Comparison of ENCODE assay signal across 23 cellular contexts in the genomic region with DNA sequence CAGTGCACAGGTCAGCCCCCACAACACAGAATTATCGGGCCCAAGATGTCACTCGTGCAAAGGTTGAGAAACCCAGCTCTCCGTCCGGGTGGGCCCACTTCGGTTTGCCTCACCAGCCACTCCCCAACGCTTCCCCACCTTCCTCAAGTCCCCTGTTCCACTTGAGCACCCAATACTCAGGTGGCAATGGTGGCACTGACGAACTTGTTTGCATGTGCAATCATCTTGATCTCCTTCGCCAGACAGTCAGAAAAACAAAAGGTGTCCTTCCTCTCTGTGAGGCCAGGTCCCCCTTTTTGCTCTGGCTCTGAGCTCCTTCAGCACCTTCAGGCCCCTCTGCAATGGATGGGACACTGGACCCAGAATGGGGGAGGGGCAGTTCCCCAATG. TPM values are rescaled to one million over a fixed set of nuclear protein-coding genes. Genes with fewer than 3 reads are reported as not detected.
DNase-seq lines count a peak whose midpoint lies in the region; ATAC-seq and TF ChIP-seq lines count a peak whose summit lies in the region.
"Had no signal": no experiment of that assay in that cellular context is flagged by ENCODE, and none has a peak within 500 bp of the region (broad histone marks: within the 10 kb centered on the region; RNA-seq: fewer than 3 reads in every experiment).

No MANE protein-coding gene starts in this region.

- H3K27me3 ChIP-seq in BLaER1: no peaks in the 10 kb centered on the region
- no peaks in the 10 kb centered on the region for H3K27me3 ChIP-seq in hepatocyte
- H3K27me3 ChIP-seq: colonic mucosa, SJCRH30 had no signal

- H3K79me2 ChIP-seq in hepatocyte: peaks cover 82% of the 10 kb centered on the region

- intact Hi-C loops in activated B cell treated with CpG ODN at 0.5 μM for 24 hours (cut with micrococcal nuclease): loop anchor here (1.0 to 5.0 kb wide), 2 partner anchors 51 to 54 kb away; a partner anchor contains a TSS

- H3K4me1 ChIP-seq in BLaER1 (peaks cover 86% of the 10 kb centered on the region), hepatocyte (ENCODE audit: insufficient read depth) (peaks cover 4% of the 10 kb centered on the region)

- 97% methylated on average over 8 of the region's 8 CpGs for WGBS in hepatocyte (ENCODE audit: low lambda C conversion rate, missing lambda C conversion rate)

- H3K4me3 ChIP-seq in BLaER1 (no peak overlapping the region), GM12875 (ENCODE audit: low read depth, low read length) (peak overlapping the region; percentile 16), hepatocyte (no peak overlapping the region)
- H3K4me3 ChIP-seq: colonic mucosa, prostate gland had no signal

- H3K4me3 Mint-ChIP-seq in activated B cell treated with CpG ODN at 0.5 μM for 24 hours (peak overlapping the region; percentile 90), naive B cell (peak overlapping the region; percentile 82 to 99 (median 94))

- H3K27me3 Mint-ChIP-seq in activated B cell treated with CpG ODN at 0.5 μM for 24 hours (no peaks in the 10 kb centered on the region), naive B cell (no peaks in the 10 kb centered on the region)

- H3K27ac ChIP-seq in BLaER1: no peak overlapping the region
- H3K27ac ChIP-seq in hepatocyte: no peak overlapping the region
- H3K27ac ChIP-seq: colonic mucosa, epithelial cell of prostate, prostate gland had no signal

- H2AFZ ChIP-seq in hepatocyte: no peak overlapping the region

- peak overlapping the region; percentile 95 for H3K27ac Mint-ChIP-seq in activated B cell treated with CpG ODN at 0.5 μM for 24 hours
- H3K27ac Mint-ChIP-seq in naive B cell: peak overlapping the region; percentile 95 to 98 (median 98)

- H3K4me1 Mint-ChIP-seq in activated B cell treated with CpG ODN at 0.5 μM for 24 hours (peaks cover 85% of the 10 kb centered on the region), naive B cell (peaks cover 57 to 84% (median 67%) of the 10 kb centered on the region in 3 donors)

- no peak overlapping the region for H3K9ac ChIP-seq in BLaER1

- DNase-seq in activated B cell treated with CpG ODN at 0.5 μM for 24 hours (no peak), naive B cell (peak; percentile 76), hepatocyte (ENCODE audit: low spot score) (no peak)
- DNase-seq: activated CD4-positive, alpha-beta T cell treated with anti-CD3 and anti-CD28 coated beads for 4 hours; activated CD8-positive, alpha-beta memory T cell treated with anti-CD3 and anti-CD28 coated beads, Interleukin-2, amount 50 U/mL, for 4 hours; activated naive CD4-positive, alpha-beta T cell treated with Interleukin-2 at 50 U/mL for 16 hours; colonic mucosa; DND-41; left ventricle myocardium superior; NCI-H2081 treated with DMSO at 0.1 percent for 48 hours; NCI-H524; OCI-M1; stimulated activated CD4-positive, alpha-beta T cell treated with anti-CD3 and anti-CD28 coated beads, Interleukin-12 subunit alpha, Interleukin-12 subunit beta, amount 100 ng/mL, for 4 hours; stimulated activated naive CD4-positive, alpha-beta T cell; T1000 had no signal

- peaks cover 47% of the 10 kb centered on the region for H3K36me3 ChIP-seq in BLaER1
- H3K36me3 ChIP-seq in hepatocyte (replicated peaks; ENCODE audit: insufficient read depth, low read depth): no peaks in the 10 kb centered on the region
- H3K36me3 ChIP-seq: colonic mucosa, prostate gland had no signal

- H3K9me2 ChIP-seq in hepatocyte (replicated peaks; ENCODE audit: insufficient read depth): no peaks in the 10 kb centered on the region

- peaks cover 81% of the 10 kb centered on the region for H4K20me1 ChIP-seq in BLaER1
- peaks cover 64% of the 10 kb centered on the region for H4K20me1 ChIP-seq in hepatocyte (ENCODE audit: insufficient read depth, poor library complexity, severe bottlenecking)

- CTCF ChIA-PET in activated B cell treated with CpG ODN at 0.5 μM for 24 hours (lab: Charles Lee): interaction anchor here (1.1 to 3.5 kb wide), 4 partner anchors 9 to 71 kb away, joined by 3 to 13 read pairs (median 8); a partner anchor contains a TSS

- H3K36me3 Mint-ChIP-seq in activated B cell treated with CpG ODN at 0.5 μM for 24 hours (ENCODE audit: low read depth) (peaks cover 37% of the 10 kb centered on the region), naive B cell (peaks cover 15 to 18% of the 10 kb centered on the region in 2 donors)

- POLR2A ChIA-PET in activated B cell treated with CpG ODN at 0.5 μM for 24 hours (lab: Charles Lee): interaction anchor here (0.8 to 8.1 kb wide), 6 partner anchors 9 to 90 kb away, joined by 3 to 209 read pairs (median 10); a partner anchor contains a TSS

- ATAC-seq in activated B cell treated with CpG ODN at 0.5 μM for 24 hours (ENCODE audit: low read depth) (peak; percentile 16), naive B cell (ENCODE audit: low read depth in 2 of 2) (peak; percentile 58 to 62), HG02678 (IDR thresholded peaks at IDR 0.05; ENCODE audit: unreplicated experiment) (no peak), GM19035 (IDR thresholded peaks at IDR 0.05; ENCODE audit: unreplicated experiment) (no peak), GM21619 (IDR thresholded peaks at IDR 0.05; ENCODE audit: unreplicated experiment) (no peak)
- ATAC-seq: left ventricle myocardium superior had no signal

- H3K9me3 ChIP-seq in BLaER1: no peaks in the 10 kb centered on the region
- H3K9me3 ChIP-seq in hepatocyte (ENCODE audit: low read depth): no peaks in the 10 kb centered on the region
- H3K9me3 ChIP-seq: colonic mucosa, prostate gland, SJCRH30 had no signal

- H3K4me2 ChIP-seq in BLaER1: peak overlapping the region; percentile 95
- H3K4me2 ChIP-seq in hepatocyte: no peak overlapping the region

- TF ChIP-seq CTCF in GM12875 (IDR thresholded peaks at IDR 0.05; ENCODE audit: borderline replicate concordance, insufficient read depth, low read depth, low read length) (no peak), activated B cell treated with CpG ODN at 0.5 μM for 24 hours (IDR thresholded peaks at IDR 0.05) (no peak), hepatocyte (IDR thresholded peaks at IDR 0.05; ENCODE audit: poor library complexity) (no peak)

- no peaks in the 10 kb centered on the region for H3K9me3 Mint-ChIP-seq in activated B cell treated with CpG ODN at 0.5 μM for 24 hours
- H3K9me3 Mint-ChIP-seq in naive B cell: no peaks in the 10 kb centered on the region

RNA-seq across cellular contexts. Expression of a gene that starts 3.7 kb away (rescaled TPM):
- total RNA-seq in activated B cell treated with CpG ODN at 0.5 μM for 24 hours (264 and 281 TPM in 2 replicates), hepatocyte (42.4 and 56.4 TPM in 2 replicates)
- polyA plus RNA-seq in naive B cell (ENCODE audit: low read depth in 6 of 6) (100 to 1,000 TPM; 154 to 303 (median 222) TPM), hepatocyte (73.1 and 76.6 TPM in 2 replicates)

RNA-seq across cellular contexts. Expression of a gene that starts 50.5 kb away (rescaled TPM):
- total RNA-seq in activated B cell treated with CpG ODN at 0.5 μM for 24 hours (24.9 and 27.5 TPM in 2 replicates), hepatocyte (19.0 and 26.5 TPM in 2 replicates)
- polyA plus RNA-seq in naive B cell (ENCODE audit: low read depth in 6 of 6) (10 to 100 TPM in 2 of 6 donors, 1 to 10 TPM in 4; 3.8 to 15.0 (median 8.2) TPM), hepatocyte (23.1 and 25.2 TPM in 2 replicates)

RNA-seq across cellular contexts. Expression of a gene that starts 50.9 kb away (rescaled TPM):
- total RNA-seq in activated B cell treated with CpG ODN at 0.5 μM for 24 hours (47.9 and 52.2 TPM in 2 replicates), hepatocyte (107 TPM in 2 replicates)
- polyA plus RNA-seq in naive B cell (ENCODE audit: low read depth in 6 of 6) (10 to 100 TPM in 5 of 6 donors, 1 to 10 TPM in 1; 8.8 to 20.1 (median 12.7) TPM), hepatocyte (44.5 and 48.6 TPM in 2 replicates)

RNA-seq across cellular contexts. Expression of a gene that starts 53.6 kb away (rescaled TPM):
- total RNA-seq in activated B cell treated with CpG ODN at 0.5 μM for 24 hours (19.3 and 20.2 TPM in 2 replicates), hepatocyte (11.8 and 15.4 TPM in 2 replicates)
- polyA plus RNA-seq in naive B cell (ENCODE audit: low read depth in 6 of 6) (10 to 100 TPM in 1 of 6 donors, 1 to 10 TPM in 5; 5.8 to 19.3 (median 8.8) TPM), hepatocyte (13.5 and 14.7 TPM in 2 replicates)

Comparison
In these comparisons a context has a peak if more than half of its experiments do, and no peak if none do; other contexts are left out.
1. ATAC-seq: peak in activated B cell treated with CpG ODN at 0.5 μM for 24 hours (single experiment) and naive B cell (2 of 2); none in HG02678 (single experiment), GM19035 (single experiment) and GM21619 (single experiment).